In the genomic region with DNA sequence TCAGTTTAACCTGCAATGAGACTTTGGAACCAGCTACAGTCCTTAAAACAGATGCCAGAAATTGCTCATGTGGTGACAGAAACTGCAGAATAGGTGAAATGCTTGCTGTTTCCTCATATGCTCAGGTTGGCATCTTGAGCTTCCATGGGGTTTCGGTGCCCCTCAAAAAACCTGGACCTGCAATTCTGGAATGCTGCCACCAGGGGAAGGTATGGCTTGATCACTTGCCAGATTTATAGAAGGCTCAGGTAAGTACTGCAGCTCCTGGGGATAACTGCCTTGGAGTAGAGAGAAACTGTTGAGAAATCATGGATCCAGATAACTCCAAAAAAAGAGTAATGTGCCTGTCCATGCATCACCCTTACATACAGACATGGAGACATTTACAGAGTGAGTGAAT, we compare ENCODE assay signal across 1 cellular context.
TF ChIP-seq lines count a peak whose summit lies in the region.

No MANE protein-coding gene starts in this region.

TF ChIP-seq in WTC11, 78 proteins besides CTCF, POLR2A, EP300 and RAD21 (continued from another document):
- no peak for TF ChIP-seq SP1 (CRISPR knock-in tag; conservative IDR thresholded peaks at IDR 0.05)
